Comparison of ENCODE assay signal across 20 cellular contexts in the genomic region with DNA sequence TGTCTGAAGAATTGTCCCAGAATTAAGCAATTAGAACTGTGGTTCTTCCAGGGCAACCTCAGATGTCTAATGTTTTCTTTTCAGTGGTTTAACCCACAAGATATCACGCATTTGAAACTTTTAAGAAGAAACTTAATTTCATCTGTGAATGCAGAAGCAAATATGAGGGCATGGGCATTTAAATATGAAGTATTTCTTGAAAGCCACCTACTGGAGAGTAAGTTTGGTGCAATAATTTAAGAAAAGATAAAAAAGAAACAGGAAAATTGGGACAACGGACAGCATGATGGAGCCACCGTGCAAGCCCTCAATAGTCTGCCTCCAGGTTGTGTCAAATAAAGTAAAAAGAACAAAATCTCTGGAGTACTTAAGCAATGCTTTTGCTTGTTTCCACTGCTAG. TPM values are rescaled to one million over a fixed set of nuclear protein-coding genes. Genes with fewer than 3 reads are reported as not detected.
A peak's percentile ranks its signal among the peaks of the same experiment; 100 is the strongest.
DNase-seq lines count a peak whose midpoint lies in the region; ATAC-seq and TF ChIP-seq lines count a peak whose summit lies in the region.
"Had no signal": no experiment of that assay in that cellular context is flagged by ENCODE, and none has a peak within 500 bp of the region (broad histone marks: within the 10 kb centered on the region; RNA-seq: fewer than 3 reads in every experiment).

No MANE protein-coding gene starts in this region.

- no peaks in the 10 kb centered on the region for H3K36me3 ChIP-seq in cardiac muscle cell
- no peaks in the 10 kb centered on the region for H3K36me3 ChIP-seq in PC-3 (ENCODE audit: low read depth, low read length)

- no peaks in the 10 kb centered on the region for H4K20me1 ChIP-seq in PC-3 (ENCODE audit: low read length)

- no TSS peak for BruUV-seq in PC-3 (replicated peaks; lab: Mats Ljungman, UMichigan)

- TF ChIP-seq CTCF in cardiac muscle cell (IDR thresholded peaks at IDR 0.05; ENCODE audit: low read depth, low read length) = peak; percentile 3
- TF ChIP-seq CTCF in PC-3 (conservative IDR thresholded peaks at IDR 0.05; ENCODE audit: low read depth, low read length) = peak; percentile 51
- TF ChIP-seq CTCF in fibroblast of pulmonary artery (IDR thresholded peaks at IDR 0.05; ENCODE audit: low read length, missing control alignments) = peak; percentile 2

- H2AFZ ChIP-seq in PC-3 (ENCODE audit: low read length) = no peak overlapping the region
- H2AFZ ChIP-seq: GM23338 had no signal

- intact Hi-C loops in cardiac septum (cut with DNase I) (no loop called here), PC-3 (cut with micrococcal nuclease) (no loop called here), posterior vena cava (cut with DNase I) (no loop called here)

- no peak overlapping the region for H3K9ac ChIP-seq in PC-3 (ENCODE audit: low read length)

- CTCF ChIA-PET in PC-3 (lab: Charles Lee) = no interaction called here

- no peaks in the 10 kb centered on the region for H3K4me1 ChIP-seq in cardiac muscle cell (ENCODE audit: low read depth)
- H3K4me1 ChIP-seq in PC-3 (ENCODE audit: insufficient read depth, low read length) = no peaks in the 10 kb centered on the region

- no peak overlapping the region for H3K27ac ChIP-seq in cardiac muscle cell
- no peak overlapping the region for H3K27ac ChIP-seq in PC-3 (ENCODE audit: low read length)

- H3F3A ChIP-seq in PC-3 (ENCODE audit: low read length, unreplicated experiment) = no peaks in the 10 kb centered on the region

- H3K27me3 ChIP-seq in cardiac muscle cell = no peaks in the 10 kb centered on the region
- H3K27me3 ChIP-seq in PC-3 (ENCODE audit: low read length) = peaks cover 47% of the 10 kb centered on the region

- H3K9me3 ChIP-seq in cardiac muscle cell (ENCODE audit: low read depth) (no peaks in the 10 kb centered on the region), PC-3 (ENCODE audit: low read length) (no peaks in the 10 kb centered on the region)

- H3K4me3 ChIP-seq in cardiac muscle cell = no peak overlapping the region
- H3K4me3 ChIP-seq in PC-3 (ENCODE audit: low read length) = no peak overlapping the region
- H3K4me3 ChIP-seq in fibroblast of pulmonary artery (replicated peaks; ENCODE audit: low read depth, low read length) = no peak overlapping the region
- H3K4me3 ChIP-seq: GM23338 had no signal

- no peaks in the 10 kb centered on the region for H3K79me2 ChIP-seq in PC-3 (ENCODE audit: low read length)

- no peak for DNase-seq in cardiac muscle cell (ENCODE audit: low read depth in 1 of 2, low spot score in 1 of 2)
- DNase-seq in cardiac septum (ENCODE audit: low spot score) = no peak
- DNase-seq in PC-3 = no peak
- no peak for DNase-seq in fibroblast of pulmonary artery (ENCODE audit: low read depth)
- DNase-seq in posterior vena cava (ENCODE audit: low spot score) = no peak
- no peak for DNase-seq in NCI-H1092 (lab: John Stamatoyannopoulos, UW)
- no peak for DNase-seq in NCI-H1930 (lab: John Stamatoyannopoulos, UW)
- DNase-seq: activated CD4-positive, alpha-beta T cell treated with anti-CD3 and anti-CD28 coated beads, Interleukin-2, amount 50 U/mL, for 48 hours; activated naive CD4-positive, alpha-beta T cell treated with anti-CD3 and anti-CD28 coated beads, Interleukin-2, amount 50 U/mL, for 16 hours; activated T-cell treated with anti-CD3 and anti-CD28 coated beads, Interleukin-2, amount 50 U/mL, for 1 hour; left cardiac atrium; midbrain; NCI-H1105; NCI-H2171 treated with DMSO at 0.1 percent for 48 hours; nucleus accumbens; stimulated activated CD4-positive, alpha-beta T cell treated with anti-CD3 and anti-CD28 coated beads, Interleukin-4, amount 100 ng/mL, for 24 hours had no signal

- POLR2A ChIA-PET in PC-3 (lab: Charles Lee; ENCODE audit: unreplicated experiment) = no interaction called here

- H3K9me2 ChIP-seq in PC-3 (replicated peaks; ENCODE audit: low read length) = no peaks in the 10 kb centered on the region

- no peak overlapping the region for H3K4me2 ChIP-seq in PC-3 (ENCODE audit: low read length)
- H3K4me2 ChIP-seq: GM23338 had no signal

- ATAC-seq in PC-3 (no peak), HG03025 (IDR thresholded peaks at IDR 0.05; ENCODE audit: low FRiP score, unreplicated experiment) (no peak)
- ATAC-seq: GM23338, left cardiac atrium had no signal

RNA-seq across cellular contexts. Expression of a gene that starts 1.2 kb away (rescaled TPM):
- total RNA-seq in cardiac muscle cell (not detected in 2 replicates), cardiac septum (not detected), PC-3 (2014; rRNA removed) (0.11 TPM in 1 of 2 replicates, not detected in the other), posterior vena cava (not detected)
- polyA plus RNA-seq in cardiac muscle cell = not detected in 2 replicates
- total RNA-seq: GM23338, left cardiac atrium, RPMI7951, subcutaneous adipose tissue had no signal

RNA-seq across cellular contexts. Expression of a gene that starts 51.6 kb away (rescaled TPM):
- total RNA-seq in cardiac muscle cell = 0.42 and 0.48 TPM in 2 replicates
- polyA plus RNA-seq in cardiac muscle cell = 1.0 TPM in 1 of 2 replicates, not detected in the other
- not detected for total RNA-seq in cardiac septum
- not detected in 2 replicates for total RNA-seq in PC-3 (2014; rRNA removed)
- not detected for total RNA-seq in posterior vena cava
- total RNA-seq: left cardiac atrium, RPMI7951, subcutaneous adipose tissue had no signal
